16 cellular contexts compared by ENCODE assay signal in the genomic region with DNA sequence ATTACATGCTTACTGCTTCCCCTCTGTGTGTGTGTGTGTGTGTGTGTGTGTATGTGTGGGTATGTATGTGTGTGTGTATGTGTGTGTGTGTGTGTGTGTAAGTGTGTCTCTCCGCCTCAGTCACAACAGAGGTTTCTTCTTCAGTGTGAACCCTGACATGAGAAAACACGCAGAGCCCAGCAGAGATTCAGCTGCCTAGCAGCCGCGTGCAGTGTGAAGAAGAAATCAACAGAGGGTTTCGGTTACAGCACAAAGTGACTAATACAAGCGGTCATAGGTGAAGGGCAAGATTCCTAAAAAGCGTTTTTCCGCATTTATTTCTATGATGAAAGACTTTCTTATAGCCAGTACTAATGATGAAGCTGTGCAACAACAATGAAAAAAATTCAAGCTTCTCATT. TPM values are rescaled to one million over a fixed set of nuclear protein-coding genes. Genes with fewer than 3 reads are reported as not detected.
DNase-seq lines count a peak whose midpoint lies in the region; ATAC-seq, FAIRE-seq and TF ChIP-seq lines count a peak whose summit lies in the region.
"Had no signal": no experiment of that assay in that cellular context is flagged by ENCODE, and none has a peak within 500 bp of the region (broad histone marks: within the 10 kb centered on the region; RNA-seq: fewer than 3 reads in every experiment).

No MANE protein-coding gene starts in this region.

- TF ChIP-seq CTCF in brain microvascular endothelial cell (IDR thresholded peaks at IDR 0.05; ENCODE audit: low read depth, low read length, missing control alignments) (no peak), right atrium auricular region (IDR thresholded peaks at IDR 0.05) (no peak)

- H3K36me3 ChIP-seq in brain microvascular endothelial cell (replicated peaks) (no peaks in the 10 kb centered on the region), right atrium auricular region (no peaks in the 10 kb centered on the region)
- H3K36me3 ChIP-seq: BE2C had no signal

- H3K27ac ChIP-seq in brain microvascular endothelial cell: peak overlapping the region; percentile 39
- H3K27ac ChIP-seq in right atrium auricular region: no peak overlapping the region
- H3K27ac ChIP-seq: A549, C4-2B had no signal

- H3K27me3 ChIP-seq in brain microvascular endothelial cell (replicated peaks) (no peaks in the 10 kb centered on the region), right atrium auricular region (no peaks in the 10 kb centered on the region)
- H3K27me3 ChIP-seq: BE2C had no signal

- no peaks in the 10 kb centered on the region for H3K9me3 ChIP-seq in right atrium auricular region
- H3K9me3 ChIP-seq: A549, BE2C had no signal

- H3K4me3 ChIP-seq in brain microvascular endothelial cell (ENCODE audit: low read depth, low read length): no peak overlapping the region
- H3K4me3 ChIP-seq in right atrium auricular region: no peak overlapping the region
- H3K4me3 ChIP-seq: A549 had no signal

- in situ Hi-C loops in brain microvascular endothelial cell (cut with HindIII; ENCODE audit: low pct_ligation_motif_present, low sequenced_read_pairs): no loop called here

- H3K4me1 ChIP-seq in right atrium auricular region: no peaks in the 10 kb centered on the region
- H3K4me1 ChIP-seq: A549, BE2C had no signal

- ATAC-seq in stimulated activated naive CD8-positive, alpha-beta T cell treated with anti-CD3 and anti-CD28 coated beads, Interleukin-15, Interleukin-2, amounts not matched to agents 100 U/mL and 50 U/mL, for 24 hours: no peak
- ATAC-seq: A549, HCT116 had no signal

- DNase-seq in HTR-8/SVneo (ENCODE audit: insufficient read length, low spot score): no peak
- DNase-seq in brain microvascular endothelial cell: peak; percentile 73
- DNase-seq in fibroblast of the conjunctiva (ENCODE audit: low read depth): peak; percentile 14
- DNase-seq in mesenteric fat pad (ENCODE audit: low spot score): no peak
- DNase-seq in stimulated activated naive CD8-positive, alpha-beta T cell treated with anti-CD3 and anti-CD28 coated beads, Interleukin-15, Interleukin-2, amounts not matched to agents 100 U/mL and 50 U/mL, for 24 hours: no peak
- DNase-seq in right atrium auricular region (ENCODE audit: low spot score): no peak
- DNase-seq in NCI-H2171 treated with DMSO at 0.1 percent for 48 hours (lab: John Stamatoyannopoulos, UW): no peak
- DNase-seq: BE2C; CD4-positive, alpha-beta memory T cell; DND-41; GF-D8 had no signal

- peak; percentile 48 for FAIRE-seq in HTR-8/SVneo (lab: Jason Lieb, UNC)
- FAIRE-seq: A549, H1 had no signal

RNA-seq across cellular contexts. Expression of a gene that starts 55.3 kb away (rescaled TPM):
- total RNA-seq in mesenteric fat pad: not detected
- total RNA-seq in right atrium auricular region: under 1 TPM in 1 of 2 donors, not detected in 1; 0.26 TPM
- total RNA-seq: CD4-positive, alpha-beta memory T cell; HT-29 had no signal

Comparison
In these comparisons a context has a peak if more than half of its experiments do, and no peak if none do; other contexts are left out.
1. DNase-seq: peak in brain microvascular endothelial cell (single experiment) and fibroblast of the conjunctiva (single experiment); none in HTR-8/SVneo (single experiment), mesenteric fat pad (single experiment), stimulated activated naive CD8-positive, alpha-beta T cell treated with anti-CD3 and anti-CD28 coated beads, Interleukin-15, Interleukin-2, amounts not matched to agents 100 U/mL and 50 U/mL, for 24 hours (single experiment), right atrium auricular region (single experiment) and NCI-H2171 treated with DMSO at 0.1 percent for 48 hours (single experiment).